14 cellular contexts compared by ENCODE assay signal in the genomic region with DNA sequence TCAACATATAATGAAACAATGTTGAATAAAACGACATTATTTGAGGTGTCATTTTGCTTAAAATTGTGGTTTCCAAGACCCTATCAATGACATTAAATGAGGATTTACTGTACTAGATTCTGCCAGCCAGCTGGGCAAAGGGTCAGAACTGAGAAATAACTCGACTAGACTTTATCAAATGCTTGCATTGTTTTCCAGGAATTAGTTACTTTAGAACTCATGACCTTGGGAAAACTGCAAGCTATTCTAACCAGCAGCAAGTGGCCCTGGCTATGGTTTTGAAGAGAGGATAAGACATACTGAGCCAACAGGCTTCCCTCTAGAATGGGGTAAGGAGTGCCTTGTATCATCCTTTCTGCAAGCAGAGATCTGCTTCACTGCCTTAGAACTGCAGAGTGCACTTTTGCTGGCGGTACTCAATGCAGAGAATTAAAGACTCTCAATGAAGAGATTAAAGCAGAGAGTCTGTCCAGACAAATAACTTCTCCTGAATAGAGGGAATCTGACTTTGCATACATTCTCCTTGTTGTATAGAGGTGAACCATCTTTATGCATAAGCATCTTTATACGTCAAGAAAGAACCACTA.
DNase-seq lines count a peak whose midpoint lies in the region; ATAC-seq, FAIRE-seq and TF ChIP-seq lines count a peak whose summit lies in the region.
"Had no signal": no experiment of that assay in that cellular context is flagged by ENCODE, and none has a peak within 500 bp of the region (broad histone marks: within the 10 kb centered on the region; RNA-seq: fewer than 3 reads in every experiment).

No MANE protein-coding gene starts in this region.

- H3K27ac ChIP-seq in ACC112 (ENCODE audit: low read depth, low read length) = no peak overlapping the region
- H3K27ac ChIP-seq in K562 (ENCODE audit: extremely low read depth, low read depth, low read length) = no peak overlapping the region
- peak overlapping the region; percentile 1 for H3K27ac ChIP-seq in neuronal stem cell (replicated peaks; ENCODE audit: low read length)
- H3K27ac ChIP-seq: 22Rv1, A549, BLaER1 had no signal

- TF ChIP-seq CTCF in K562 (IDR thresholded peaks at IDR 0.05 in 2 of 3, conservative IDR thresholded peaks at IDR 0.05 in 1 of 3; ENCODE audit: insufficient read depth in 2 of 3, low read depth in 1 of 3, low read length in 3 of 3) = no peak

- H4K20me1 ChIP-seq in K562 (replicated peaks; ENCODE audit: control insufficient read depth, insufficient read depth, low read length) = no peaks in the 10 kb centered on the region
- H4K20me1 ChIP-seq: BLaER1 had no signal

- FAIRE-seq in K562 (lab: Jason Lieb, UNC) = peak; percentile 6
- FAIRE-seq: A549, GM12891 had no signal

- H3K79me2 ChIP-seq in ACC112 (ENCODE audit: control insufficient read depth, insufficient read depth, low read length, unreplicated experiment) (no peaks in the 10 kb centered on the region), K562 (ENCODE audit: control insufficient read depth, insufficient read depth, low read length) (no peaks in the 10 kb centered on the region)

- TF ChIP-seq EP300 in K562 (IDR thresholded peaks at IDR 0.05; ENCODE audit: low read length) = no peak

- H2BK120ac ChIP-seq in neuronal stem cell (ENCODE audit: low read depth, low read length) = no peak overlapping the region

- H2AK5ac ChIP-seq in neuronal stem cell (ENCODE audit: low read depth, low read length) = no peak overlapping the region

- intact Hi-C loops in K562 (cut with micrococcal nuclease) = no loop called here

- no peak overlapping the region for H2BK15ac ChIP-seq in neuronal stem cell (ENCODE audit: low read length)

- DNase-seq in DMS53 (lab: John Stamatoyannopoulos, UW) (peak; percentile 18), DMS53 treated with DMSO at 0.1 percent for 48 hours (lab: John Stamatoyannopoulos, UW; ENCODE audit: unreplicated experiment) (no peak), K562 (ENCODE audit: extremely low read depth in 1 of 4, low spot score in 3 of 4) (no peak), neuronal stem cell (ENCODE audit: low spot score) (peak; percentile 24)
- DNase-seq in activated CD4-positive, alpha-beta T cell treated with anti-CD3 and anti-CD28 coated beads for 1 hour = no peak
- DNase-seq: CD4-positive, alpha-beta memory T cell; H7 had no signal

- 0 out of 4 replicates have a peak, but pooled peaks of 1 of the 2 experiments have one; percentile 3 for TF ChIP-seq RAD21 in K562 (CRISPR knock-in tag; conservative IDR thresholded peaks at IDR 0.05 in 1 of 2, IDR thresholded peaks at IDR 0.05 in 1 of 2)

- H3K14ac ChIP-seq in neuronal stem cell (ENCODE audit: low read length) = no peak overlapping the region

- WGBS in K562 (ENCODE audit: insufficient coverage, low coverage, missing lambda C conversion rate) = 48% methylated on average over 4 of the region's 4 CpGs
- no CpG with 5 or more reads among the region's 4 CpGs for WGBS in neuronal stem cell (ENCODE audit: extremely low coverage in 2 of 2, insufficient read length in 2 of 2, insufficient replicate concordance in 1 of 2), 2 donors

- H3K4me1 ChIP-seq in ACC112 (ENCODE audit: control insufficient read depth, insufficient read depth, low read length, unreplicated experiment) = no peaks in the 10 kb centered on the region
- H3K4me1 ChIP-seq in K562 (replicated peaks in 1 of 2; ENCODE audit: control insufficient read depth in 2 of 2, insufficient read depth in 2 of 2, low read length in 2 of 2) = peaks cover 0 to under 1% of the 10 kb centered on the region in 2 experiments; a peak in 2 of 5 replicates
- H3K4me1 ChIP-seq in neuronal stem cell (ENCODE audit: control insufficient read depth in 2 of 2, insufficient read depth in 1 of 2, low read depth in 1 of 2, low read length in 2 of 2) = peaks cover 3 to 18% of the 10 kb centered on the region in 2 donors
- H3K4me1 ChIP-seq: A549, BLaER1 had no signal

- in situ Hi-C loops in K562 (cut with MboI) = no loop called here

- no peak overlapping the region for H2BK5ac ChIP-seq in neuronal stem cell (ENCODE audit: low read length)

- no peak overlapping the region for H3K4ac ChIP-seq in neuronal stem cell (ENCODE audit: low read length)

- H3K18ac ChIP-seq in neuronal stem cell (ENCODE audit: low read length) = no peak overlapping the region

- H4K8ac ChIP-seq in neuronal stem cell (ENCODE audit: low read depth, low read length) = no peak overlapping the region

- no peak overlapping the region for H3K9ac ChIP-seq in K562 (ENCODE audit: insufficient read depth in 1 of 2, low read depth in 2 of 2, low read length in 2 of 2)
- no peak overlapping the region for H3K9ac ChIP-seq in neuronal stem cell (ENCODE audit: low read depth, low read length, poor library complexity)
- H3K9ac ChIP-seq: BLaER1 had no signal

- H3K27me3 ChIP-seq in ACC112 (ENCODE audit: insufficient read depth, low read length) (no peaks in the 10 kb centered on the region), K562 (ENCODE audit: control insufficient read depth in 2 of 2, insufficient read depth in 2 of 2, low read length in 2 of 2) (no peaks in the 10 kb centered on the region), neuronal stem cell (ENCODE audit: control insufficient read depth in 3 of 3, insufficient read depth in 3 of 3, low read depth in 1 of 3, low read length in 3 of 3) (no peaks in the 10 kb centered on the region)
- H3K27me3 ChIP-seq: BLaER1 had no signal

- H3K4me3 ChIP-seq in ACC112 (ENCODE audit: low read depth, low read length) = no peak overlapping the region
- H3K4me3 ChIP-seq in K562 = no peak overlapping the region
- H3K4me3 ChIP-seq in neuronal stem cell (ENCODE audit: low read length in 2 of 2) = no peak overlapping the region
- H3K4me3 ChIP-seq: A549, BLaER1, GM23338 had no signal

- H3K9me3 ChIP-seq in K562 (replicated peaks; ENCODE audit: control insufficient read depth, insufficient read depth, low read depth, low read length) (no peaks in the 10 kb centered on the region), neuronal stem cell (replicated peaks in 1 of 2; ENCODE audit: control insufficient read depth in 2 of 2, insufficient read depth in 1 of 2, low read depth in 1 of 2, low read length in 2 of 2) (no peaks in the 10 kb centered on the region)
- H3K9me3 ChIP-seq: A549, BLaER1 had no signal

- no peak overlapping the region for H3K23ac ChIP-seq in neuronal stem cell (ENCODE audit: low read depth, low read length, poor library complexity)

- H3K9me1 ChIP-seq in K562 (ENCODE audit: control insufficient read depth, insufficient read depth, low read length) = no peaks in the 10 kb centered on the region

- H3K36me3 ChIP-seq in ACC112 (ENCODE audit: insufficient read depth, low read length) (no peaks in the 10 kb centered on the region), K562 (ENCODE audit: control insufficient read depth, insufficient read depth, low read length) (no peaks in the 10 kb centered on the region), neuronal stem cell (replicated peaks in 1 of 2; ENCODE audit: control insufficient read depth in 2 of 2, insufficient read depth in 2 of 2, low read length in 2 of 2) (no peaks in the 10 kb centered on the region)
- H3K36me3 ChIP-seq: BLaER1 had no signal

- peak overlapping the region; percentile 9 for H2AFZ ChIP-seq in ACC112 (ENCODE audit: low read length, unreplicated experiment)
- H2AFZ ChIP-seq in K562 (ENCODE audit: low read depth, low read length) = peak overlapping the region; percentile 34
- H2AFZ ChIP-seq in neuronal stem cell (ENCODE audit: low read length) = no peak overlapping the region
- H2AFZ ChIP-seq: GM23338 had no signal

- no peak overlapping the region for H4K91ac ChIP-seq in neuronal stem cell (ENCODE audit: low read depth, low read length, poor library complexity)

- no peak overlapping the region for H3K4me2 ChIP-seq in K562 (ENCODE audit: insufficient read depth, low read length)
- no peak overlapping the region for H3K4me2 ChIP-seq in neuronal stem cell (ENCODE audit: insufficient read depth, low read length, poor library complexity, severe bottlenecking)
- H3K4me2 ChIP-seq: A549, BLaER1, GM23338 had no signal

- POLR2A ChIA-PET in K562 (lab: Yijun Ruan, JAX) = interaction anchor here (0.6 kb wide), 1 partner anchor 420 kb away, joined by 3 read pairs; no protein-coding TSS in a partner anchor

- no TSS peak for BruUV-seq in K562 (replicated peaks; lab: Mats Ljungman, UMichigan)

- no peak for TF ChIP-seq POLR2A in K562 (conservative IDR thresholded peaks at IDR 0.05)

- ATAC-seq in K562 = peak; percentile 61; the same call in 2 of the 3 replicates
- no peak for ATAC-seq in GM21515 (IDR thresholded peaks at IDR 0.05; ENCODE audit: unreplicated experiment)
- ATAC-seq: A549, GM23338 had no signal

- H2BK12ac ChIP-seq in neuronal stem cell (ENCODE audit: low read length) = no peak overlapping the region

- H3K79me1 ChIP-seq in neuronal stem cell (ENCODE audit: low read depth, low read length) = no peaks in the 10 kb centered on the region

- CTCF ChIA-PET in K562 (lab: Yijun Ruan, JAX; ENCODE audit: low intra/inter-chr PET ratio) = no interaction called here

TF ChIP-seq in K562, 482 proteins besides CTCF, POLR2A, EP300 and RAD21:
- TF ChIP-seq SLC30A9 (CRISPR knock-in tag; IDR thresholded peaks at IDR 0.05) (no peak), ARID1B (IDR thresholded peaks at IDR 0.05) (no peak), BCL6 (CRISPR knock-in tag; IDR thresholded peaks at IDR 0.05) (no peak), ZSCAN29 (IDR thresholded peaks at IDR 0.05) (no peak), MCM5 (IDR thresholded peaks at IDR 0.05; ENCODE audit: low read depth) (no peak), ETS1 (conservative IDR thresholded peaks at IDR 0.05; ENCODE audit: control insufficient read depth, low read depth, low read length) (no peak)

Comparison
In these comparisons a context has a peak if more than half of its experiments do, and no peak if none do; other contexts are left out.
1. DNase-seq: peak in DMS53 (single experiment) and neuronal stem cell (single experiment); none in DMS53 treated with DMSO at 0.1 percent for 48 hours (single experiment), K562 (0 of 4) and activated CD4-positive, alpha-beta T cell treated with anti-CD3 and anti-CD28 coated beads for 1 hour (single experiment).